Comparison of ENCODE assay signal across 30 cellular contexts in genomic region chr4:5237086-5237485, GRCh38.
"Had no signal": no experiment of that assay in that cellular context is flagged by ENCODE, and none has a peak within 500 bp of the region (broad histone marks: within the 10 kb centered on the region; RNA-seq: fewer than 3 reads in every experiment).

No MANE protein-coding gene starts in this region.

- H3K27ac Mint-ChIP-seq: dendritic cell treated with granulocyte-macrophage colony-stimulating factor and Interleukin-4, amounts not matched to agents 40 ng/mL and 50 ng/mL, for 4 days; endodermal cell; mesothelial cell of epicardium; naive B cell; natural killer cell treated with Interleukin-12 subunit alpha and Interleukin-12 subunit beta and Interleukin-15 and Interleukin-18, amount 100 ng/mL, for 72 hours; progenitor cell of endocrine pancreas; stimulated activated naive B cell treated with anti-CD40 and anti-IgM and Interleukin-4, amounts not matched to agents 10 μg/mL and 1 μg/mL and 100 μg/mL, for 72 hours; stimulated activated naive CD8-positive, alpha-beta T cell treated with anti-CD3 and anti-CD28 coated beads, Interleukin-15, Interleukin-2, amounts not matched to agents 100 ng/mL and 50 ng/mL, for 24 hours had no signal

- H3K27me3 Mint-ChIP-seq: dendritic cell treated with granulocyte-macrophage colony-stimulating factor and Interleukin-4, amounts not matched to agents 40 ng/mL and 50 ng/mL, for 4 days; naive B cell; stimulated activated naive B cell treated with anti-CD40 and anti-IgM and Interleukin-4, amounts not matched to agents 10 μg/mL and 1 μg/mL and 100 μg/mL, for 72 hours; stimulated activated naive CD8-positive, alpha-beta T cell treated with anti-CD3 and anti-CD28 coated beads, Interleukin-15, Interleukin-2, amounts not matched to agents 100 ng/mL and 50 ng/mL, for 24 hours had no signal

- ATAC-seq: esophagus mucosa; left cardiac atrium; left lung; mucosa of descending colon; natural killer cell treated with Interleukin-12 subunit alpha and Interleukin-12 subunit beta and Interleukin-15 and Interleukin-18, amount 100 ng/mL, for 72 hours; pancreas; right lobe of liver; stimulated activated naive B cell treated with anti-CD40 and anti-IgM and Interleukin-4, amounts not matched to agents 10 μg/mL and 1 μg/mL and 100 μg/mL, for 72 hours; upper lobe of right lung had no signal

- H3K4me1 ChIP-seq: colonic mucosa, left lung, pancreas, right lobe of liver, upper lobe of right lung, uterus had no signal

- H3K4me3 ChIP-seq: colonic mucosa, left lung, mucosa of descending colon, pancreas, right lobe of liver, thoracic aorta, tibial nerve, upper lobe of right lung, uterus had no signal

- H3K27ac ChIP-seq: colonic mucosa, epithelial cell of prostate, left lung, neutrophil, pancreas, right lobe of liver, thoracic aorta, tibial nerve, upper lobe of right lung had no signal

- H3K9me3 Mint-ChIP-seq: dendritic cell treated with granulocyte-macrophage colony-stimulating factor and Interleukin-4, amounts not matched to agents 40 ng/mL and 50 ng/mL, for 4 days; mesothelial cell of epicardium; natural killer cell treated with Interleukin-12 subunit alpha and Interleukin-12 subunit beta and Interleukin-15 and Interleukin-18, amount 100 ng/mL, for 72 hours; neural crest cell; stimulated activated naive B cell treated with anti-CD40 and anti-IgM and Interleukin-4, amounts not matched to agents 10 μg/mL and 1 μg/mL and 100 μg/mL, for 72 hours; stimulated activated naive CD8-positive, alpha-beta T cell treated with anti-CD3 and anti-CD28 coated beads, Interleukin-15, Interleukin-2, amounts not matched to agents 100 ng/mL and 50 ng/mL, for 24 hours had no signal

- H3K4me3 Mint-ChIP-seq: dendritic cell treated with granulocyte-macrophage colony-stimulating factor and Interleukin-4, amounts not matched to agents 40 ng/mL and 50 ng/mL, for 4 days; endodermal cell; mesothelial cell of epicardium; naive B cell; natural killer cell treated with Interleukin-12 subunit alpha and Interleukin-12 subunit beta and Interleukin-15 and Interleukin-18, amount 100 ng/mL, for 72 hours; neural crest cell; stimulated activated naive B cell treated with anti-CD40 and anti-IgM and Interleukin-4, amounts not matched to agents 10 μg/mL and 1 μg/mL and 100 μg/mL, for 72 hours; stimulated activated naive CD8-positive, alpha-beta T cell treated with anti-CD3 and anti-CD28 coated beads, Interleukin-15, Interleukin-2, amounts not matched to agents 100 ng/mL and 50 ng/mL, for 24 hours had no signal

- H3K36me3 ChIP-seq: colonic mucosa, left lung, neutrophil, pancreas, right lobe of liver, thoracic aorta, tibial nerve, upper lobe of right lung, uterus had no signal

- FAIRE-seq: islet of Langerhans, pancreas, small intestine had no signal

- H3K9me3 ChIP-seq: colonic mucosa, left lung, mucosa of descending colon, neutrophil, pancreas, right lobe of liver, thoracic aorta, tibial nerve, upper lobe of right lung, uterus had no signal

- DNase-seq: colonic mucosa; effector CD8-positive, alpha-beta T cell; endodermal cell; foreskin melanocyte; hypothalamus; left cardiac atrium; left lung; mesenchymal stem cell; mucosa of descending colon; naive B cell; pancreas; right lobe of liver; small intestine; stimulated activated CD4-positive, alpha-beta T cell treated with anti-CD3 and anti-CD28 coated beads, Interleukin-15, amount 100 ng/mL, for 24 hours; stimulated activated CD4-positive, alpha-beta T cell treated with anti-CD3 and anti-CD28 coated beads, Interleukin-2, amount 100 ng/mL, for 48 hours; stimulated activated naive B cell treated with anti-CD40 and anti-IgM and Interleukin-4, amounts not matched to agents 10 μg/mL and 1 μg/mL and 100 μg/mL, for 72 hours; upper lobe of right lung; uterus had no signal

- H3K4me1 Mint-ChIP-seq: endodermal cell; mesothelial cell of epicardium; naive B cell; neural crest cell; stimulated activated naive B cell treated with anti-CD40 and anti-IgM and Interleukin-4, amounts not matched to agents 10 μg/mL and 1 μg/mL and 100 μg/mL, for 72 hours had no signal

- H3K27me3 ChIP-seq: colonic mucosa, left lung, neutrophil, pancreas, right lobe of liver, tibial nerve, upper lobe of right lung, uterus had no signal

- H3K36me3 Mint-ChIP-seq: mesothelial cell of epicardium; naive B cell; natural killer cell treated with Interleukin-12 subunit alpha and Interleukin-12 subunit beta and Interleukin-15 and Interleukin-18, amount 100 ng/mL, for 72 hours; stimulated activated naive B cell treated with anti-CD40 and anti-IgM and Interleukin-4, amounts not matched to agents 10 μg/mL and 1 μg/mL and 100 μg/mL, for 72 hours had no signal
